Comparison of ENCODE assay signal across 26 cellular contexts in genomic region chr2:46950314-46950713, GRCh38. TPM values are rescaled to one million over a fixed set of nuclear protein-coding genes. Genes with fewer than 3 reads are reported as not detected.
DNase-seq lines count a peak whose midpoint lies in the region; ATAC-seq and TF ChIP-seq lines count a peak whose summit lies in the region.
"Had no signal": no experiment of that assay in that cellular context is flagged by ENCODE, and none has a peak within 500 bp of the region (broad histone marks: within the 10 kb centered on the region; RNA-seq: fewer than 3 reads in every experiment).

No MANE protein-coding gene starts in this region.

- peaks cover 25% of the 10 kb centered on the region for H3K36me3 Mint-ChIP-seq in activated naive CD8-positive, alpha-beta T cell treated with anti-CD3 and anti-CD28 coated beads, Interleukin-2, amount 10 ng/mL, durations not matched to agents 7 days and 5 days
- H3K36me3 Mint-ChIP-seq in activated naive CD8-positive, alpha-beta T cell treated with anti-CD3 and anti-CD28 coated beads for 36 hours = peaks cover 35% of the 10 kb centered on the region

- H3K4me1 Mint-ChIP-seq in activated naive CD8-positive, alpha-beta T cell treated with anti-CD3 and anti-CD28 coated beads, Interleukin-2, amount 10 ng/mL, durations not matched to agents 7 days and 5 days = peaks cover 16% of the 10 kb centered on the region
- H3K4me1 Mint-ChIP-seq in activated naive CD8-positive, alpha-beta T cell treated with anti-CD3 and anti-CD28 coated beads for 36 hours = peaks cover 31% of the 10 kb centered on the region

- no peak for TF ChIP-seq POLR2A in right lobe of liver (IDR thresholded peaks at IDR 0.05)

- DNase-seq in activated naive CD8-positive, alpha-beta T cell treated with anti-CD3 and anti-CD28 coated beads, Interleukin-2, amount 10 ng/mL, durations not matched to agents 7 days and 5 days = no peak
- no peak for DNase-seq in activated naive CD8-positive, alpha-beta T cell treated with anti-CD3 and anti-CD28 coated beads for 36 hours
- DNase-seq in lower lobe of right lung (no peak), left colon (no peak), mucosa of gallbladder (ENCODE audit: low spot score) (no peak), right lobe of liver (no peak), caudate nucleus (lab: John Stamatoyannopoulos, UW) (no peak)
- DNase-seq: activated CD8-positive, alpha-beta memory T cell treated with anti-CD3 and anti-CD28 coated beads, Interleukin-2, amount 10 ng/mL, durations not matched to agents 7 days and 5 days; BE2C; brain microvascular endothelial cell; cortex of kidney; head of caudate nucleus; left cardiac atrium; NCI-H1105 treated with DMSO at 0.1 percent for 48 hours; NCI-H2081 treated with DMSO at 0.1 percent for 48 hours; Peyer's patch; SJCRH30; stimulated activated CD4-positive, alpha-beta T cell treated with anti-CD3 and anti-CD28 coated beads, Interleukin-1b, Interleukin-23, amount 100 ng/mL, for 48 hours; T-cell; transverse colon had no signal

- no peaks in the 10 kb centered on the region for H3K9me3 Mint-ChIP-seq in activated naive CD8-positive, alpha-beta T cell treated with anti-CD3 and anti-CD28 coated beads, Interleukin-2, amount 10 ng/mL, durations not matched to agents 7 days and 5 days
- H3K9me3 Mint-ChIP-seq in activated naive CD8-positive, alpha-beta T cell treated with anti-CD3 and anti-CD28 coated beads for 36 hours = no peaks in the 10 kb centered on the region
- H3K9me3 Mint-ChIP-seq: activated T-helper 17 cell treated with anti-CD3 and anti-CD28 coated beads, Interleukin-2, amount 50 U/mL, for 72 hours; neural progenitor cell; T-cell had no signal

- H3K9me3 ChIP-seq in OCI-LY3 (ENCODE audit: insufficient read depth, low read length) (no peaks in the 10 kb centered on the region), lower lobe of right lung (no peaks in the 10 kb centered on the region), right lobe of liver (no peaks in the 10 kb centered on the region)
- H3K9me3 ChIP-seq: A549, BE2C, Peyer's patch, prostate gland, SJCRH30, transverse colon had no signal

- H3K27me3 ChIP-seq in OCI-LY3 (ENCODE audit: low read depth, low read length) (no peaks in the 10 kb centered on the region), lower lobe of right lung (ENCODE audit: low read depth) (no peaks in the 10 kb centered on the region), right lobe of liver (no peaks in the 10 kb centered on the region)
- H3K27me3 ChIP-seq: BE2C, brain microvascular endothelial cell, neural progenitor cell, Peyer's patch, SJCRH30, transverse colon had no signal

- H4K20me1 ChIP-seq in OCI-LY3 (ENCODE audit: insufficient read depth, low read length) = peaks cover 12% of the 10 kb centered on the region

- TF ChIP-seq CTCF in OCI-LY3 (IDR thresholded peaks at IDR 0.05; ENCODE audit: low read depth, low read length) (no peak), lower lobe of right lung (IDR thresholded peaks at IDR 0.05) (no peak), right lobe of liver (IDR thresholded peaks at IDR 0.05) (no peak)

- no peak overlapping the region for H3K9ac ChIP-seq in OCI-LY3 (ENCODE audit: low read length)
- H3K9ac ChIP-seq: neural progenitor cell had no signal

- H2AFZ ChIP-seq in OCI-LY3 (ENCODE audit: low read depth, low read length) = no peak overlapping the region
- H2AFZ ChIP-seq: neural progenitor cell had no signal

- intact Hi-C loops in lower lobe of right lung (cut with DNase I) (no loop called here), left colon (cut with DNase I, micrococcal nuclease) (no loop called here), right lobe of liver (cut with DNase I) (no loop called here)

- no peaks in the 10 kb centered on the region for H3K27me3 Mint-ChIP-seq in activated naive CD8-positive, alpha-beta T cell treated with anti-CD3 and anti-CD28 coated beads, Interleukin-2, amount 10 ng/mL, durations not matched to agents 7 days and 5 days
- H3K27me3 Mint-ChIP-seq in activated naive CD8-positive, alpha-beta T cell treated with anti-CD3 and anti-CD28 coated beads for 36 hours = no peaks in the 10 kb centered on the region
- H3K27me3 Mint-ChIP-seq: activated CD8-positive, alpha-beta memory T cell treated with anti-CD3 and anti-CD28 coated beads, Interleukin-2, amount 10 ng/mL, durations not matched to agents 7 days and 5 days; activated T-helper 17 cell treated with anti-CD3 and anti-CD28 coated beads, Interleukin-2, amount 50 U/mL, for 72 hours; T-cell had no signal

- peaks cover 38% of the 10 kb centered on the region for H3K36me3 ChIP-seq in OCI-LY3 (replicated peaks; ENCODE audit: low read depth, low read length)
- H3K36me3 ChIP-seq in lower lobe of right lung = peaks cover 42% of the 10 kb centered on the region
- H3K36me3 ChIP-seq in right lobe of liver = peaks cover 0 to 12% (median 0%) of the 10 kb centered on the region in 4 donors
- H3K36me3 ChIP-seq: BE2C, neural progenitor cell, prostate gland, transverse colon had no signal

- no peak overlapping the region for H3K4me3 Mint-ChIP-seq in activated naive CD8-positive, alpha-beta T cell treated with anti-CD3 and anti-CD28 coated beads, Interleukin-2, amount 10 ng/mL, durations not matched to agents 7 days and 5 days
- no peak overlapping the region for H3K4me3 Mint-ChIP-seq in activated naive CD8-positive, alpha-beta T cell treated with anti-CD3 and anti-CD28 coated beads for 36 hours
- H3K4me3 Mint-ChIP-seq: activated CD8-positive, alpha-beta memory T cell treated with anti-CD3 and anti-CD28 coated beads, Interleukin-2, amount 10 ng/mL, durations not matched to agents 7 days and 5 days; activated T-helper 17 cell treated with anti-CD3 and anti-CD28 coated beads, Interleukin-2, amount 50 U/mL, for 72 hours; neural progenitor cell; T-cell had no signal

- H3K4me1 ChIP-seq in OCI-LY3 (ENCODE audit: low read length) (peaks cover 25% of the 10 kb centered on the region), lower lobe of right lung (peaks cover 10% of the 10 kb centered on the region), right lobe of liver (peaks cover 0 to 15% (median 5%) of the 10 kb centered on the region in 4 donors)
- H3K4me1 ChIP-seq: BE2C, prostate gland had no signal

- peaks cover 61% of the 10 kb centered on the region for H3K79me2 ChIP-seq in OCI-LY3 (ENCODE audit: low read length)

- 91% methylated on average over 6 of the region's 8 CpGs for WGBS in right lobe of liver (ENCODE audit: insufficient coverage, low coverage, low lambda C conversion rate, missing lambda C conversion rate)

- ATAC-seq in activated naive CD8-positive, alpha-beta T cell treated with anti-CD3 and anti-CD28 coated beads, Interleukin-2, amount 10 ng/mL, durations not matched to agents 7 days and 5 days (ENCODE audit: low read depth) = no peak
- no peak for ATAC-seq in lower lobe of right lung
- no peak for ATAC-seq in left colon
- ATAC-seq in right lobe of liver = no peak
- ATAC-seq: A549; activated CD8-positive, alpha-beta memory T cell treated with anti-CD3 and anti-CD28 coated beads, Interleukin-2, amount 10 ng/mL, durations not matched to agents 7 days and 5 days; activated T-helper 17 cell treated with anti-CD3 and anti-CD28 coated beads, Interleukin-2, amount 50 U/mL, for 72 hours; left cardiac atrium; T-cell had no signal

- peak overlapping the region; percentile 55 for H3K27ac Mint-ChIP-seq in activated naive CD8-positive, alpha-beta T cell treated with anti-CD3 and anti-CD28 coated beads, Interleukin-2, amount 10 ng/mL, durations not matched to agents 7 days and 5 days
- H3K27ac Mint-ChIP-seq in activated naive CD8-positive, alpha-beta T cell treated with anti-CD3 and anti-CD28 coated beads for 36 hours = no peak overlapping the region
- H3K27ac Mint-ChIP-seq: activated CD8-positive, alpha-beta memory T cell treated with anti-CD3 and anti-CD28 coated beads, Interleukin-2, amount 10 ng/mL, durations not matched to agents 7 days and 5 days; neural progenitor cell had no signal

- peak overlapping the region; percentile 47 for H3K4me2 ChIP-seq in OCI-LY3 (ENCODE audit: low read length)
- H3K4me2 ChIP-seq: A549, neural progenitor cell had no signal

- H3K27ac ChIP-seq in OCI-LY3 (ENCODE audit: low read length) = no peak overlapping the region; the same call in 1 of the 2 replicates
- H3K27ac ChIP-seq in lower lobe of right lung = peak overlapping the region; percentile 14
- no peak overlapping the region for H3K27ac ChIP-seq in right lobe of liver
- H3K27ac ChIP-seq in caudate nucleus (ENCODE audit: low read depth, low read length) = no peak overlapping the region
- H3K27ac ChIP-seq: brain microvascular endothelial cell, neural progenitor cell, Peyer's patch, prostate gland, SJCRH30, transverse colon had no signal

- H3K4me3 ChIP-seq in OCI-LY3 (ENCODE audit: low read length) (no peak overlapping the region), lower lobe of right lung (no peak overlapping the region), right lobe of liver (no peak overlapping the region)
- H3K4me3 ChIP-seq: A549, neural progenitor cell, Peyer's patch, prostate gland, SJCRH30, skin epidermis, transverse colon had no signal

- POLR2A ChIA-PET in activated naive CD8-positive, alpha-beta T cell treated with anti-CD3 and anti-CD28 coated beads, Interleukin-2, amount 10 ng/mL, durations not matched to agents 7 days and 5 days (lab: Charles Lee) = no interaction called here

RNA-seq across cellular contexts. Expression of gene TTC7A, which starts 9.3 kb away (rescaled TPM):
- total RNA-seq in activated naive CD8-positive, alpha-beta T cell treated with anti-CD3 and anti-CD28 coated beads, Interleukin-2, amount 10 ng/mL, durations not matched to agents 7 days and 5 days = 10 to 100 TPM; 57.1 to 59.3 TPM
- 10 to 100 TPM; 55.0 to 56.6 TPM for total RNA-seq in activated naive CD8-positive, alpha-beta T cell treated with anti-CD3 and anti-CD28 coated beads for 36 hours
- total RNA-seq in lower lobe of right lung (60.9 TPM), left colon (10 to 100 TPM; 37.1 to 43.4 TPM), mucosa of gallbladder (29.3 TPM), right lobe of liver (10 to 100 TPM in 2 of 6 experiments, 1 to 10 TPM in 4; 7.6 to 15.5 (median 9.8) TPM)

RNA-seq across cellular contexts. Expression of gene MCFD2, which starts 34.7 kb away (rescaled TPM):
- total RNA-seq in activated naive CD8-positive, alpha-beta T cell treated with anti-CD3 and anti-CD28 coated beads, Interleukin-2, amount 10 ng/mL, durations not matched to agents 7 days and 5 days = 10 to 100 TPM; 38.6 to 46.8 TPM
- total RNA-seq in activated naive CD8-positive, alpha-beta T cell treated with anti-CD3 and anti-CD28 coated beads for 36 hours = 10 to 100 TPM; 41.2 to 42.3 TPM
- total RNA-seq in lower lobe of right lung (82.3 TPM), left colon (10 to 100 TPM; 41.2 to 41.7 TPM), mucosa of gallbladder (78.9 TPM), right lobe of liver (100 to 1,000 TPM in 3 of 6 experiments, 10 to 100 TPM in 3; 85.0 to 147 (median 99.2) TPM)
